ENCODE assay signal across 30 cellular contexts in the genomic region with DNA sequence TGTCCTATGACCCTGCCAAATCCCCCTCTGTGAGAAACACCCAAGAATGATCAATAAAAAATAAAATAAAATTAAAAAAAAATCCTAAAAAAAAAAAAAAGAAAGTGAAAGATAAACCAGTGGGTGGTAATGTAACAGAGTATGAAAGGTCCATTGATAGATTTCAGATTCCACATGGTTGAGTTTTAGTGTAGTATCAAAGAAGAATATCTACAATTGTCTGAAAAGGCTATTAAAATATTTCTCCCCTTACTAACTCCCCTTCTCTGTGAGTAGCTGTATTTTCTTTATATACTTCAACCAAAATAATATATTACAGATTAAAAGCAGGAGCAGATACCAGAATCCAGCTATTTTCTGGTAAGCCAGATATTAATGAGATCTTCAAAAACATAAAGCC.
"Had no signal": no experiment of that assay in that cellular context is flagged by ENCODE, and none has a peak within 500 bp of the region (broad histone marks: within the 10 kb centered on the region; RNA-seq: fewer than 3 reads in every experiment).

No MANE protein-coding gene starts in this region.

- H3K36me3 ChIP-seq: neutrophil, prostate gland, suprapubic skin, transverse colon, uterus had no signal

- H3K9me3 Mint-ChIP-seq: naive thymus-derived CD8-positive, alpha-beta T cell; natural killer cell treated with Interleukin-12 subunit alpha and Interleukin-12 subunit beta and Interleukin-15 and Interleukin-18, amount 100 ng/mL, for 72 hours; neural crest cell; stimulated activated memory B cell treated with anti-CD40 and anti-IgM and Interleukin-4, amounts not matched to agents 10 μg/mL and 1 μg/mL and 100 μg/mL, for 72 hours; stimulated activated naive CD8-positive, alpha-beta T cell treated with anti-CD3 and anti-CD28 coated beads, Interleukin-15, amount 100 ng/mL, for 72 hours; type B pancreatic cell had no signal

- FAIRE-seq: pancreas had no signal

- H3K36me3 Mint-ChIP-seq: naive thymus-derived CD8-positive, alpha-beta T cell had no signal

- H3K27ac Mint-ChIP-seq: naive thymus-derived CD8-positive, alpha-beta T cell; natural killer cell treated with Interleukin-12 subunit alpha and Interleukin-12 subunit beta and Interleukin-15 and Interleukin-18, amount 100 ng/mL, for 72 hours; nephron progenitor cell; stimulated activated memory B cell treated with anti-CD40 and anti-IgM and Interleukin-4, amounts not matched to agents 10 μg/mL and 1 μg/mL and 100 μg/mL, for 72 hours; stimulated activated naive CD8-positive, alpha-beta T cell treated with anti-CD3 and anti-CD28 coated beads, Interleukin-15, amount 100 ng/mL, for 72 hours; type B pancreatic cell had no signal

- H3K4me1 ChIP-seq: pancreas, prostate gland, suprapubic skin, tibial artery, transverse colon, uterus had no signal

- H3K9me3 ChIP-seq: neutrophil, pancreas, prostate gland, spleen, suprapubic skin, testis, tibial artery, transverse colon, upper lobe of right lung, uterus had no signal

- H3K4me3 Mint-ChIP-seq: naive thymus-derived CD8-positive, alpha-beta T cell; natural killer cell treated with Interleukin-12 subunit alpha and Interleukin-12 subunit beta and Interleukin-15 and Interleukin-18, amount 100 ng/mL, for 72 hours; nephron progenitor cell; neural crest cell; stimulated activated memory B cell treated with anti-CD40 and anti-IgM and Interleukin-4, amounts not matched to agents 10 μg/mL and 1 μg/mL and 100 μg/mL, for 72 hours; stimulated activated naive CD8-positive, alpha-beta T cell treated with anti-CD3 and anti-CD28 coated beads, Interleukin-15, amount 100 ng/mL, for 72 hours; type B pancreatic cell had no signal

- H3K4me2 ChIP-seq: smooth muscle cell had no signal

- ATAC-seq: naive thymus-derived CD8-positive, alpha-beta T cell; natural killer cell treated with Interleukin-12 subunit alpha and Interleukin-12 subunit beta and Interleukin-15 and Interleukin-18, amount 100 ng/mL, for 72 hours; pancreas; right cardiac atrium; sciatic nerve; stimulated activated memory B cell treated with anti-CD40 and anti-IgM and Interleukin-4, amounts not matched to agents 10 μg/mL and 1 μg/mL and 100 μg/mL, for 72 hours; stimulated activated naive CD8-positive, alpha-beta T cell treated with anti-CD3 and anti-CD28 coated beads, Interleukin-15, amount 100 ng/mL, for 72 hours; stimulated activated naive CD8-positive, alpha-beta T cell treated with anti-CD3 and anti-CD28 coated beads, Interleukin-15, Interleukin-2, amounts not matched to agents 100 U/mL and 50 U/mL, for 24 hours; upper lobe of right lung had no signal

- H3K4me3 ChIP-seq: pancreas, prostate gland, skin epidermis, smooth muscle cell, spleen, suprapubic skin, tibial artery, transverse colon, upper lobe of right lung, uterus had no signal

- H3K27me3 ChIP-seq: neutrophil, pancreas, spleen, suprapubic skin, testis, tibial artery, transverse colon, upper lobe of right lung, uterus had no signal

- DNase-seq: naive thymus-derived CD8-positive, alpha-beta T cell; nephron progenitor cell; nucleus accumbens; pancreas; right cardiac atrium; spleen; stimulated activated CD4-positive, alpha-beta T cell treated with anti-CD3 and anti-CD28 coated beads, Interleukin-12 subunit alpha, Interleukin-12 subunit beta, amount 100 ng/mL, for 4 hours; stimulated activated CD4-positive, alpha-beta T cell treated with anti-CD3 and anti-CD28 coated beads, Interleukin-1b, Interleukin-23, amount 100 ng/mL, for 48 hours; stimulated activated CD4-positive, alpha-beta T cell treated with anti-CD3 and anti-CD28 coated beads, Interleukin-4, amount 100 ng/mL, for 1 hour; stimulated activated CD4-positive, alpha-beta T cell treated with anti-CD3 and anti-CD28 coated beads, Interleukin-4, amount 100 ng/mL, for 4 hours; stimulated activated CD8-positive, alpha-beta memory T cell treated with anti-CD3 and anti-CD28 coated beads, Interleukin-4, amount 100 ng/mL, for 48 hours; stimulated activated naive CD4-positive, alpha-beta T cell; stimulated activated naive CD8-positive, alpha-beta T cell treated with anti-CD3 and anti-CD28 coated beads, Interleukin-15, amount 100 ng/mL, for 72 hours; stimulated activated naive CD8-positive, alpha-beta T cell treated with anti-CD3 and anti-CD28 coated beads, Interleukin-15, Interleukin-2, amounts not matched to agents 100 U/mL and 50 U/mL, for 24 hours; substantia nigra; testis; tibial artery; transverse colon; upper lobe of right lung; uterus had no signal

- H3K27ac ChIP-seq: neutrophil, pancreas, prostate gland, skin epidermis, spleen, suprapubic skin, testis, tibial artery, transverse colon, upper lobe of right lung, uterus had no signal

- H3K4me1 Mint-ChIP-seq: naive thymus-derived CD8-positive, alpha-beta T cell; stimulated activated memory B cell treated with anti-CD40 and anti-IgM and Interleukin-4, amounts not matched to agents 10 μg/mL and 1 μg/mL and 100 μg/mL, for 72 hours had no signal

- H3K27me3 Mint-ChIP-seq: naive thymus-derived CD8-positive, alpha-beta T cell; natural killer cell treated with Interleukin-12 subunit alpha and Interleukin-12 subunit beta and Interleukin-15 and Interleukin-18, amount 100 ng/mL, for 72 hours; stimulated activated naive CD8-positive, alpha-beta T cell treated with anti-CD3 and anti-CD28 coated beads, Interleukin-15, amount 100 ng/mL, for 72 hours; type B pancreatic cell had no signal
